In genomic region chr9:84067851-84068250, GRCh38 we compare ENCODE assay signal across 26 cellular contexts.
"Had no signal": no experiment of that assay in that cellular context is flagged by ENCODE, and none has a peak within 500 bp of the region (broad histone marks: within the 10 kb centered on the region; RNA-seq: fewer than 3 reads in every experiment).

No MANE protein-coding gene starts in this region.

- H3K27me3 ChIP-seq: brain microvascular endothelial cell, esophagus muscularis mucosa, foreskin keratinocyte, gastroesophageal sphincter, heart right ventricle, hepatocyte had no signal

- DNase-seq: activated B cell treated with CpG ODN at 0.5 μM for 24 hours; activated CD4-positive, alpha-beta T cell treated with anti-CD3 and anti-CD28 coated beads for 48 hours; activated CD4-positive, alpha-beta T cell treated with anti-CD3 and anti-CD28 coated beads, Interleukin-2, amount 50 U/mL, for 1 hour; activated CD4-positive, alpha-beta T cell treated with anti-CD3 and anti-CD28 coated beads, Interleukin-2, amount 50 U/mL, for 48 hours; activated CD8-positive, alpha-beta memory T cell treated with anti-CD3 and anti-CD28 coated beads for 24 hours; activated CD8-positive, alpha-beta T cell treated with anti-CD3 and anti-CD28 coated beads for 36 hours; activated effector memory CD4-positive, alpha-beta T cell treated with Interleukin-2 at 50 U/mL for 16 hours; activated gamma-delta T cell treated with Interleukin-2 at 50 U/mL for 16 hours; activated naive CD4-positive, alpha-beta T cell treated with anti-CD3 and anti-CD28 coated beads, Interleukin-2, amount 50 U/mL, for 16 hours; activated naive CD4-positive, alpha-beta T cell treated with Interleukin-2 at 50 U/mL for 16 hours; activated T-cell treated with anti-CD3 and anti-CD28 coated beads, Interleukin-2, amount 50 U/mL, for 4 hours; amniotic stem cell; anterior cingulate cortex; brain microvascular endothelial cell; cortex of kidney; dermis blood vessel endothelial cell; effector CD4-positive, alpha-beta T cell; effector memory CD8-positive, alpha-beta T cell; erythroblast; foreskin keratinocyte; heart right ventricle; T1000; WERI-Rb-1 had no signal

- H3K4me1 ChIP-seq: foreskin keratinocyte, gastroesophageal sphincter had no signal

- H3K36me3 ChIP-seq: brain microvascular endothelial cell, esophagus muscularis mucosa, gastroesophageal sphincter, heart right ventricle, WERI-Rb-1 had no signal

- H3K9me3 ChIP-seq: esophagus muscularis mucosa, gastroesophageal sphincter, heart right ventricle had no signal

- H3K4me3 ChIP-seq: esophagus muscularis mucosa, gastroesophageal sphincter, heart right ventricle, hepatocyte had no signal
